Comparison of ENCODE assay signal across 23 cellular contexts in the genomic region with DNA sequence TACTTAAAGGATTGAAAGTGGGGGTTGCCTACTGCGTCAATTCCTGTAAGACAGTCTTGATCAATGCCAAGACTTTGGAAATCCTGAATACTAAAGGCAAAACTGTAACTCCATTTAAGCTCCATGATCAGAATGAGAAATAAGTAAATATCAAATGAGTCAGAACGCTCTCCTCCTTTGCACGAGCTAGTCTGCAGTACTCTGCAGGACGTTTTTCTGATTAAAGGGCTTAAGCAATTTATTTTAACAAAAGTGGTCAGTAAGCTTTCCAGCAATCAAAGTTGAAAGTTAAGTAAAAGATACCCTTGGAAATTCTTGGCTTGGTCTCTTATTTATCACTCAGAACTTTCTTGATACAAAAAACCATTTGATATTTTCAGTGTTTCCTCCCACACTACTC. TPM values are rescaled to one million over a fixed set of nuclear protein-coding genes. Genes with fewer than 3 reads are reported as not detected.
DNase-seq lines count a peak whose midpoint lies in the region; ATAC-seq, FAIRE-seq and TF ChIP-seq lines count a peak whose summit lies in the region.
"Had no signal": no experiment of that assay in that cellular context is flagged by ENCODE, and none has a peak within 500 bp of the region (broad histone marks: within the 10 kb centered on the region; RNA-seq: fewer than 3 reads in every experiment).

No MANE protein-coding gene starts in this region.

- H3K36me3 ChIP-seq in IMR-90 (ENCODE audit: control insufficient read depth, insufficient read depth, low read length) (no peaks in the 10 kb centered on the region), astrocyte (ENCODE audit: insufficient read depth, low read length) (no peaks in the 10 kb centered on the region), osteoblast (ENCODE audit: insufficient read depth, low read length) (no peaks in the 10 kb centered on the region), colonic mucosa (no peaks in the 10 kb centered on the region)

- no peak overlapping the region for H3K4me3 ChIP-seq in IMR-90 (ENCODE audit: insufficient read depth, low read depth, low read length)
- no peak overlapping the region for H3K4me3 ChIP-seq in astrocyte (ENCODE audit: insufficient read depth, low read depth, low read length)
- H3K4me3 ChIP-seq in osteoblast (ENCODE audit: insufficient read depth, low read length), result no peak overlapping the region
- no peak overlapping the region for H3K4me3 ChIP-seq in colonic mucosa
- H3K4me3 ChIP-seq: GM12878 had no signal

- H4K20me1 ChIP-seq in IMR-90 (ENCODE audit: insufficient read depth, low read length) (no peaks in the 10 kb centered on the region), astrocyte (ENCODE audit: insufficient read depth, low read length) (no peaks in the 10 kb centered on the region), osteoblast (ENCODE audit: insufficient read depth, low read length) (no peaks in the 10 kb centered on the region)

- no TSS peak for BruUV-seq in IMR-90 (replicated peaks; lab: Mats Ljungman, UMichigan)

- H3K9ac ChIP-seq in IMR-90 (ENCODE audit: low read depth, low read length) (no peak overlapping the region), astrocyte (ENCODE audit: low read length) (no peak overlapping the region), colonic mucosa (ENCODE audit: low read depth in 2 of 2, low read length in 2 of 2) (no peak overlapping the region)

- H3K4ac ChIP-seq in IMR-90 (ENCODE audit: low read depth, low read length), result no peak overlapping the region

- H2AFZ ChIP-seq in IMR-90 (replicated peaks; ENCODE audit: low read length, poor library complexity) (no peak overlapping the region), astrocyte (ENCODE audit: low read depth, low read length) (no peak overlapping the region), osteoblast (ENCODE audit: low read length) (peak overlapping the region; percentile 39)

- H3K4me1 ChIP-seq in IMR-90 (ENCODE audit: control insufficient read depth, insufficient read depth, low read length) (peaks cover 19% of the 10 kb centered on the region), astrocyte (ENCODE audit: insufficient read depth, low read length) (peaks cover 32% of the 10 kb centered on the region), osteoblast (ENCODE audit: insufficient read depth, low read length) (peaks cover 53% of the 10 kb centered on the region), colonic mucosa (no peaks in the 10 kb centered on the region)

- H3K56ac ChIP-seq in IMR-90 (ENCODE audit: extremely low read depth, insufficient read depth, low read length), result no peak overlapping the region

- intact Hi-C loops in IMR-90 (cut with micrococcal nuclease), result no loop called here
- intact Hi-C loops in colonic mucosa (cut with DNase I), result no loop called here

- H2AK9ac ChIP-seq in IMR-90 (replicated peaks; ENCODE audit: low read depth, low read length, poor library complexity), result no peak overlapping the region

- no peaks in the 10 kb centered on the region for H3K27me3 ChIP-seq in IMR-90 (ENCODE audit: control insufficient read depth, insufficient read depth, low read length)
- no peaks in the 10 kb centered on the region for H3K27me3 ChIP-seq in astrocyte (ENCODE audit: insufficient read depth, low read length)
- no peaks in the 10 kb centered on the region for H3K27me3 ChIP-seq in osteoblast (ENCODE audit: insufficient read depth, low read length)
- H3K27me3 ChIP-seq in colonic mucosa, result no peaks in the 10 kb centered on the region

- H2BK20ac ChIP-seq in IMR-90 (ENCODE audit: low read depth, low read length), result no peak overlapping the region; the same call in 1 of the 2 replicates

- DNase-seq in IMR-90 (peak; percentile 62), astrocyte (ENCODE audit: low read depth) (peak; percentile 57), fibroblast of peridontal ligament (ENCODE audit: extremely low read depth) (peak; percentile 95), osteoblast (ENCODE audit: insufficient read length, low spot score, missing footprints) (no peak), colonic mucosa (no peak), OCI-M1 (lab: John Stamatoyannopoulos, UW) (no peak)
- no peak for DNase-seq in activated T-cell treated with anti-CD3 and anti-CD28 coated beads, Interleukin-2, amount 50 U/mL, for 48 hours
- DNase-seq: AML-193; C1 segment of cervical spinal cord; CD8-positive, alpha-beta T cell; DND-41; H9; HFFc6; KBM-7; NCI-H1092 treated with DMSO at 0.1 percent for 48 hours; NCI-H1436 treated with DMSO at 0.1 percent for 48 hours; NCI-H1930; NCI-H510A; Right ventricle myocardium superior had no signal

- no peak overlapping the region for H3K27ac Mint-ChIP-seq in astrocyte (ENCODE audit: unreplicated experiment)
- H3K27ac Mint-ChIP-seq: CD8-positive, alpha-beta T cell; H9; HFFc6 had no signal

- H3K23ac ChIP-seq in IMR-90 (ENCODE audit: low read depth, low read length), result no peak overlapping the region

- TF ChIP-seq CTCF in IMR-90 (conservative IDR thresholded peaks at IDR 0.05; ENCODE audit: low read depth, low read length) (no peak), astrocyte (IDR thresholded peaks at IDR 0.05; ENCODE audit: insufficient read depth, low read depth, low read length) (no peak), osteoblast (IDR thresholded peaks at IDR 0.05; ENCODE audit: extremely low read depth, low read depth, low read length) (no peak), colonic mucosa (IDR thresholded peaks at IDR 0.05) (no peak)

- H2BK15ac ChIP-seq in IMR-90 (ENCODE audit: low read depth, low read length), result no peak overlapping the region; the same call in 2 of the 3 replicates

- no CpG with 5 or more reads among the region's 4 CpGs for WGBS in IMR-90 (ENCODE audit: extremely low coverage in 2 of 2, insufficient read length in 1 of 2), 2 experiments

- H2AK5ac ChIP-seq in IMR-90 (ENCODE audit: low read depth, low read length), result no peak overlapping the region

- H3K18ac ChIP-seq in IMR-90 (ENCODE audit: low read depth, low read length), result peak overlapping the region; percentile 53; the same call in 1 of the 2 replicates

- H3K4me1 Mint-ChIP-seq in astrocyte (ENCODE audit: low read depth, unreplicated experiment), result peaks cover 14% of the 10 kb centered on the region
- H3K4me1 Mint-ChIP-seq: H9 had no signal

- H3K27me3 Mint-ChIP-seq in astrocyte (ENCODE audit: low read depth, unreplicated experiment), result peaks cover 3% of the 10 kb centered on the region

- no peak for TF ChIP-seq RAD21 in IMR-90 (IDR thresholded peaks at IDR 0.05; ENCODE audit: low read length)

- no peak overlapping the region for H4K91ac ChIP-seq in IMR-90 (ENCODE audit: insufficient read depth, low read depth, low read length)

- ATAC-seq in IMR-90 (ENCODE audit: low read depth), result peak; percentile 68; the same call in 1 of the 2 replicates
- ATAC-seq: CD8-positive, alpha-beta T cell; GM12878; HepG2 had no signal

- no peaks in the 10 kb centered on the region for H3K79me2 ChIP-seq in astrocyte (ENCODE audit: insufficient read depth, low read length)
- H3K79me2 ChIP-seq in osteoblast (ENCODE audit: insufficient read depth, low read length), result no peaks in the 10 kb centered on the region

- no peak overlapping the region for H3K14ac ChIP-seq in IMR-90 (replicated peaks; ENCODE audit: low read depth, low read length)

- no peak overlapping the region for H2BK120ac ChIP-seq in IMR-90 (ENCODE audit: low read depth, low read length)

- no peak overlapping the region for H2BK5ac ChIP-seq in IMR-90 (ENCODE audit: low read depth, low read length, poor library complexity, severe bottlenecking)

- H3K4me2 ChIP-seq in IMR-90 (ENCODE audit: low read depth, low read length) (peak overlapping the region; percentile 33; the same call in 1 of the 2 replicates), astrocyte (ENCODE audit: low read length) (no peak overlapping the region), osteoblast (ENCODE audit: insufficient read depth, low read length) (peak overlapping the region; percentile 14)

- peaks cover 8% of the 10 kb centered on the region; the same call in 1 of the 2 replicates for H3K9me1 ChIP-seq in IMR-90 (ENCODE audit: insufficient read depth, low read length)

- in situ Hi-C loops in IMR-90 (cut with MboI; ENCODE audit: low sequenced_read_pairs), result no loop called here

- H3K9me3 Mint-ChIP-seq in astrocyte (ENCODE audit: unreplicated experiment), result no peaks in the 10 kb centered on the region
- H3K9me3 Mint-ChIP-seq: CD8-positive, alpha-beta T cell; HFFc6 had no signal

- dilution Hi-C loops in IMR-90 (cut with HindIII; ENCODE audit: low sequenced_read_pairs, unreplicated experiment), result no loop called here

- no peak for TF ChIP-seq POLR2A in IMR-90 (IDR thresholded peaks at IDR 0.05; ENCODE audit: low read depth, low read length)

- H3K9me3 ChIP-seq in IMR-90 (ENCODE audit: control insufficient read depth, insufficient read depth, low read length) (no peaks in the 10 kb centered on the region), astrocyte (ENCODE audit: insufficient read depth, low read depth, low read length) (no peaks in the 10 kb centered on the region), osteoblast (ENCODE audit: low read depth, low read length) (no peaks in the 10 kb centered on the region), colonic mucosa (no peaks in the 10 kb centered on the region)

- no peak for FAIRE-seq in astrocyte (lab: Jason Lieb, UNC)
- FAIRE-seq: GM12878, HepG2, RCC 7860 had no signal

- H3K4me3 Mint-ChIP-seq in astrocyte (ENCODE audit: unreplicated experiment), result no peak overlapping the region
- H3K4me3 Mint-ChIP-seq: CD8-positive, alpha-beta T cell; H9; HFFc6 had no signal

- H4K5ac ChIP-seq in IMR-90 (ENCODE audit: low read depth, low read length), result no peak overlapping the region

- peak overlapping the region in 1 of 2 experiments; percentile 61; a peak in 1 of 4 replicates for H4K8ac ChIP-seq in IMR-90 (ENCODE audit: low read depth in 2 of 2, low read length in 2 of 2)

- H3K27ac ChIP-seq in IMR-90 (ENCODE audit: insufficient read depth, low read length), result no peak overlapping the region
- H3K27ac ChIP-seq in astrocyte (ENCODE audit: low read depth, low read length), result no peak overlapping the region
- peak overlapping the region; percentile 32 for H3K27ac ChIP-seq in osteoblast (ENCODE audit: low read depth, low read length)
- no peak overlapping the region for H3K27ac ChIP-seq in colonic mucosa
- H3K27ac ChIP-seq: HL-60 had no signal

- H3K79me1 ChIP-seq in IMR-90 (ENCODE audit: low read depth in 1 of 2, low read length in 2 of 2), result 0 out of 4 replicates have a peak, but pooled peaks cover 0 to 3% of the 10 kb centered on the region in 2 experiments

- CTCF ChIA-PET in IMR-90 (lab: Yijun Ruan, JAX), result interaction anchor here (0.6 kb wide), 1 partner anchor 60 kb away, joined by 4 read pairs; no protein-coding TSS in a partner anchor

- no peaks in the 10 kb centered on the region for H3K36me3 Mint-ChIP-seq in astrocyte (ENCODE audit: low read depth, unreplicated experiment)
- H3K36me3 Mint-ChIP-seq: CD8-positive, alpha-beta T cell had no signal

- POLR2A ChIA-PET in IMR-90 (lab: Charles Lee; ENCODE audit: unreplicated experiment), result no interaction called here

TF ChIP-seq in IMR-90, 13 proteins besides CTCF, POLR2A, EP300 and RAD21 (continues in another document):
- TF ChIP-seq RFX5 (IDR thresholded peaks at IDR 0.05; ENCODE audit: low read depth, low read length), result no peak

RNA-seq across cellular contexts. Expression of gene ARHGAP29, which starts 35.7 kb away (rescaled TPM):
- total RNA-seq in IMR-90 (2012; rRNA removed), result 30.3 and 45.3 TPM in 2 replicates
- 15.9 and 19.1 TPM in 2 replicates for polyA plus RNA-seq in IMR-90 (2012; rRNA removed)
- 3.7 and 4.2 TPM in 2 replicates for polyA plus RNA-seq in IMR-90 (2012; cell fraction: cytosol; rRNA removed)
- 8.5 and 39.9 TPM in 2 replicates for polyA plus RNA-seq in IMR-90 (2012; cell fraction: nucleus; rRNA removed; ENCODE audit: low replicate concordance)
- 17.6 and 19.9 TPM in 2 replicates for total RNA-seq in astrocyte
- total RNA-seq in osteoblast, result 13.3 and 17.0 TPM in 2 replicates
- 1 to 10 TPM; 2.5 to 8.6 TPM for total RNA-seq in colonic mucosa
- total RNA-seq: CD8-positive, alpha-beta T cell had no signal

Comparison
In these comparisons a context has a peak if more than half of its experiments do, and no peak if none do; other contexts are left out.
1. DNase-seq: peak in IMR-90 (single experiment), astrocyte (single experiment) and fibroblast of peridontal ligament (single experiment); none in osteoblast (single experiment), colonic mucosa (single experiment), OCI-M1 (single experiment) and activated T-cell treated with anti-CD3 and anti-CD28 coated beads, Interleukin-2, amount 50 U/mL, for 48 hours (0 of 2).